Comparison of ENCODE assay signal across 2 cellular contexts in genomic region chr15:40831861-40832260, GRCh38.
TF ChIP-seq lines count a peak whose summit lies in the region.

No MANE protein-coding gene starts in this region.

TF ChIP-seq in HEK293, 187 proteins besides CTCF, POLR2A, EP300 and RAD21:
- TF ChIP-seq ZNF121 (tag by site-specific recombination; IDR thresholded peaks at IDR 0.05) (0 out of 2 replicates have a peak, but pooled peaks have one; percentile 12), ZNF623 (tag by site-specific recombination; IDR thresholded peaks at IDR 0.05) (peak; percentile 97), ZNF580 (tag by site-specific recombination; IDR thresholded peaks at IDR 0.05) (0 out of 2 replicates have a peak, but pooled peaks have one; percentile 60), ZNF214 (tag by site-specific recombination; IDR thresholded peaks at IDR 0.05; ENCODE audit: borderline replicate concordance) (no peak), BCL11A (tag by site-specific recombination; IDR thresholded peaks at IDR 0.05; ENCODE audit: low read depth) (no peak)
- TF ChIP-seq, protein P1, sequence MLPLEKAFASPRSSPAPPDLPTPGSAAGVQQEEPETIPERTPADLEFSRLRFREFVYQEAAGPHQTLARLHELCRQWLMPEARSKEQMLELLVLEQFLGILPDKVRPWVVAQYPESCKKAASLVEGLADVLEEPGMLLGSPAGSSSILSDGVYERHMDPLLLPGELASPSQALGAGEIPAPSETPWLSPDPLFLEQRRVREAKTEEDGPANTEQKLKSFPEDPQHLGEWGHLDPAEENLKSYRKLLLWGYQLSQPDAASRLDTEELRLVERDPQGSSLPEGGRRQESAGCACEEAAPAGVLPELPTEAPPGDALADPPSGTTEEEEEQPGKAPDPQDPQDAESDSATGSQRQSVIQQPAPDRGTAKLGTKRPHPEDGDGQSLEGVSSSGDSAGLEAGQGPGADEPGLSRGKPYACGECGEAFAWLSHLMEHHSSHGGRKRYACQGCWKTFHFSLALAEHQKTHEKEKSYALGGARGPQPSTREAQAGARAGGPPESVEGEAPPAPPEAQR (tag by site-specific recombination; IDR thresholded peaks at IDR 0.05): no peak
- TF ChIP-seq, protein P2, sequence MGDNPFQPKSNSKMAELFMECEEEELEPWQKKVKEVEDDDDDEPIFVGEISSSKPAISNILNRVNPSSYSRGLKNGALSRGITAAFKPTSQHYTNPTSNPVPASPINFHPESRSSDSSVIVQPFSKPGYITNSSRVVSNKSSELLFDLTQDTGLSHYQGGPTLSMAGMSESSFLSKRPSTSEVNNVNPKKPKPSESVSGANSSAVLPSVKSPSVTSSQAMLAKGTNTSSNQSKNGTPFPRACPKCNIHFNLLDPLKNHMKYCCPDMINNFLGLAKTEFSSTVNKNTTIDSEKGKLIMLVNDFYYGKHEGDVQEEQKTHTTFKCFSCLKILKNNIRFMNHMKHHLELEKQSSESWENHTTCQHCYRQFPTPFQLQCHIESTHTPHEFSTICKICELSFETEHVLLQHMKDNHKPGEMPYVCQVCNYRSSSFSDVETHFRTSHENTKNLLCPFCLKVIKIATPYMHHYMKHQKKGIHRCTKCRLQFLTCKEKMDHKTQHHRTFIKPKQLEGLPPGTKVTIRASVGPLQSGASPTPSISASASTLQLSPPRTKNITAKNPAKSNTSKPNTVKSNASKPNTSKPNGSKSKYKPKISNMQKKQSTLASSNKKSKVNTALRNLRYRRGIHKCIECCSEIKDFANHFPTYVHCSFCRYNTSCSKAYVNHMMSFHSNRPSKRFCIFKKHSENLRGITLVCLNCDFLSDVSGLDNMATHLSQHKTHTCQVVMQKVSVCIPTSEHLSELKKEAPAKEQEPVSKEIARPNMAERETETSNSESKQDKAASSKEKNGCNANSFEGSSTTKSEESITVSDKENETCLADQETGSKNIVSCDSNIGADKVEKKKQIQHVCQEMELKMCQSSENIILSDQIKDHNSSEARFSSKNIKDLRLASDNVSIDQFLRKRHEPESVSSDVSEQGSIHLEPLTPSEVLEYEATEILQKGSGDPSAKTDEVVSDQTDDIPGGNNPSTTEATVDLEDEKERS (tag by site-specific recombination; IDR thresholded peaks at IDR 0.05): 0 out of 2 replicates have a peak, but pooled peaks have one; percentile 29
TF ChIP-seq in HEK293: peak in this region for 4.

TF ChIP-seq in K562, 482 proteins besides CTCF, POLR2A, EP300 and RAD21:
- peak; percentile 87 for TF ChIP-seq SMARCA5 (IDR thresholded peaks at IDR 0.05)
- TF ChIP-seq CBX1 (IDR thresholded peaks at IDR 0.05; ENCODE audit: low read depth): peak; percentile 30; the same call in 1 of the 2 replicates
- peak; percentile 58; the same call in 1 of the 2 replicates for TF ChIP-seq ADNP (tag; IDR thresholded peaks at IDR 0.05)
- TF ChIP-seq HNRNPUL1 (IDR thresholded peaks at IDR 0.05; ENCODE audit: low read length): no peak
- TF ChIP-seq BCOR (IDR thresholded peaks at IDR 0.05): peak; percentile 93
- peak; percentile 82 for TF ChIP-seq RBM25 (IDR thresholded peaks at IDR 0.05; ENCODE audit: low read depth, low read length, severe bottlenecking)
- TF ChIP-seq E2F3 (CRISPR knock-in tag; IDR thresholded peaks at IDR 0.05): no peak
- peak; percentile 66; the same call in 1 of the 2 replicates for TF ChIP-seq HDAC2 (IDR thresholded peaks at IDR 0.05)
- TF ChIP-seq TCF7 (IDR thresholded peaks at IDR 0.05; ENCODE audit: borderline replicate concordance): no peak
- no peak for TF ChIP-seq ETV5 (CRISPR knock-in tag; IDR thresholded peaks at IDR 0.05; ENCODE audit: low read depth)
- TF ChIP-seq KDM1A (IDR thresholded peaks at IDR 0.05): peak; percentile 65 to 73
- TF ChIP-seq CHD2 (IDR thresholded peaks at IDR 0.05; ENCODE audit: low read depth, low read length): no peak
- no peak for TF ChIP-seq L3MBTL2 (IDR thresholded peaks at IDR 0.05)
